8 cellular contexts compared by ENCODE assay signal in the genomic region with DNA sequence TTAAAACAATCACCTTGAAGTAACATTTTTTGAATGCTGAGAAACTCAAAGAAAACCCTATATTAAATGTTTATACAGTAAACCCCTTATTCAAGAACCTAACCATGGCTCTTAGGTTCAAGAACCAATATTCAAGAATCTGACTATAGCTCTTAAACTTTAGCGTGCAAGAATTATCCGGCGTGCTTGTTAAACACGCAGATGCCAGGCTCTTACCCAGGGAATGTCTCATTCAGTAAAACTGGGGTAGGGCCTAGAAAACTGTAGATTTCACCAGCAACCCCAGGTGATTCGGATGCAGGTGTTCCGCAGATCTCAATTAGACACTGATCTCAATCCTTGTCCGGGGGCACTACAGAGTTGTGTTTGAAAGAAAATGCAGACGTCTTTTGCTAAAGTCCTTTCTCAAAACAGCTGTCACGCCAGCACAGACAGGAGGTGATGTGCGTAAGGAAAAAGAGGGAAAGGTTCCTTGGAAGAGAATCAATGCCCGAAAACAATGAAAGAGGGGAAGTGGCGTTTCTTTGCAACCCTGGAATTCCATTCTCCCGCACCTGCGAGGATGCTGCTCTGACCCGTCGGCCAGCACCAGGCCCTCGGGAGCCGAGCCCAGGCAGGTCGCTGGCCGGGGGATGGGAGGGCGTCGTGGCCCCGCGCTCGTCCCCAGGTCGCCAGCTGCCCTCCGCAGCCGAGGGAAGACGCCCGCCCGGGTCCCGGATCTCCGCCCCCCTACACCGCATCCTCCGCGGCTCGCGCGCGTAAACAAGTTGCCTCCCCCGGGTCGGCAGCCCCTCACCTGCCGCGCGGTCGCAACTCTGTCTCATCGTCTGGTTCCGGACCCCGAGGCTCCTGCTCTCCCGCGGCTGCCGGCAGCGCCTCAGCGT.
DNase-seq lines count a peak whose midpoint lies in the region; ATAC-seq and TF ChIP-seq lines count a peak whose summit lies in the region.

No MANE protein-coding gene starts in this region.

- H3K36me3 Mint-ChIP-seq in stimulated activated memory B cell treated with anti-CD40 and anti-IgM and Interleukin-4, amounts not matched to agents 10 μg/mL and 1 μg/mL and 100 μg/mL, for 72 hours = no peaks in the 10 kb centered on the region

- ATAC-seq in stimulated activated memory B cell treated with anti-CD40 and anti-IgM and Interleukin-4, amounts not matched to agents 10 μg/mL and 1 μg/mL and 100 μg/mL, for 72 hours = peak; percentile 4
- no peak for ATAC-seq in HG03565 (IDR thresholded peaks at IDR 0.05; ENCODE audit: unreplicated experiment)

- no peaks in the 10 kb centered on the region for H3K9me3 ChIP-seq in KOPT-K1 (ENCODE audit: insufficient read depth, low read length, poor library complexity, severe bottlenecking)
- H3K9me3 ChIP-seq in muscle layer of colon (ENCODE audit: low read length) = no peaks in the 10 kb centered on the region

- H3K9me3 Mint-ChIP-seq in stimulated activated memory B cell treated with anti-CD40 and anti-IgM and Interleukin-4, amounts not matched to agents 10 μg/mL and 1 μg/mL and 100 μg/mL, for 72 hours = no peaks in the 10 kb centered on the region

- H3K4me3 ChIP-seq in AG10803 (ENCODE audit: low read length) (peak overlapping the region; percentile 94), epithelial cell of esophagus (ENCODE audit: low read length) (peak overlapping the region; percentile 83), muscle layer of colon (ENCODE audit: low read depth in 1 of 2, low read length in 2 of 2) (peak overlapping the region; percentile 76)

- no peak overlapping the region for H3K27ac Mint-ChIP-seq in stimulated activated memory B cell treated with anti-CD40 and anti-IgM and Interleukin-4, amounts not matched to agents 10 μg/mL and 1 μg/mL and 100 μg/mL, for 72 hours

- peaks cover 25% of the 10 kb centered on the region for H3K4me1 ChIP-seq in muscle layer of colon (ENCODE audit: insufficient read depth, low read length)

- peaks cover 1% of the 10 kb centered on the region for H3K4me1 Mint-ChIP-seq in stimulated activated memory B cell treated with anti-CD40 and anti-IgM and Interleukin-4, amounts not matched to agents 10 μg/mL and 1 μg/mL and 100 μg/mL, for 72 hours

- H3K27ac ChIP-seq in KOPT-K1 (ENCODE audit: low read depth, low read length, poor library complexity, severe bottlenecking) (peak overlapping the region; percentile 82), muscle layer of colon (ENCODE audit: low read depth, low read length) (peak overlapping the region; percentile 89)

- peak; percentile 24 for DNase-seq in AG10803 (ENCODE audit: low read depth)
- peak; percentile 29 for DNase-seq in GM20000 (ENCODE audit: low spot score)
- DNase-seq in activated CD8-positive, alpha-beta memory T cell treated with anti-CD3 and anti-CD28 coated beads for 48 hours (ENCODE audit: low read depth in 2 of 3, low spot score in 2 of 3) = peak in 2 of 3 experiments; percentile 18 to 40
- peak; percentile 17 for DNase-seq in epithelial cell of esophagus (ENCODE audit: low read depth)

- peak overlapping the region; percentile 75 for H3K9ac ChIP-seq in muscle layer of colon (ENCODE audit: low read length)

- H3K36me3 ChIP-seq in KOPT-K1 (ENCODE audit: insufficient read depth, low read length) = peaks cover 6% of the 10 kb centered on the region; the same call in 1 of the 2 replicates
- no peaks in the 10 kb centered on the region for H3K36me3 ChIP-seq in muscle layer of colon (ENCODE audit: insufficient read depth, low read length)

- peak overlapping the region; percentile 84 for H3K4me3 Mint-ChIP-seq in stimulated activated memory B cell treated with anti-CD40 and anti-IgM and Interleukin-4, amounts not matched to agents 10 μg/mL and 1 μg/mL and 100 μg/mL, for 72 hours

- no peaks in the 10 kb centered on the region for H3K27me3 Mint-ChIP-seq in stimulated activated memory B cell treated with anti-CD40 and anti-IgM and Interleukin-4, amounts not matched to agents 10 μg/mL and 1 μg/mL and 100 μg/mL, for 72 hours

- TF ChIP-seq CTCF in AG10803 (conservative IDR thresholded peaks at IDR 0.05; ENCODE audit: low read length) (no peak), GM20000 (IDR thresholded peaks at IDR 0.05; ENCODE audit: extremely low read depth, missing control alignments) (no peak), epithelial cell of esophagus (IDR thresholded peaks at IDR 0.05; ENCODE audit: insufficient read depth, low read depth, low read length, missing control alignments) (no peak)

- no peaks in the 10 kb centered on the region for H3K27me3 ChIP-seq in muscle layer of colon (ENCODE audit: control insufficient read depth in 1 of 2, insufficient read depth in 2 of 2, low read length in 2 of 2)
